12 cellular contexts compared by ENCODE assay signal in genomic region chr5:147803151-147803550, GRCh38. TPM values are rescaled to one million over a fixed set of nuclear protein-coding genes. Genes with fewer than 3 reads are reported as not detected.
DNase-seq lines count a peak whose midpoint lies in the region; ATAC-seq and TF ChIP-seq lines count a peak whose summit lies in the region.
"Not testable (repeated sequence)": the region's sequence is repeated elsewhere in the genome, so short reads cannot be mapped to it uniquely, and the experiment has no call there.
"Had no signal": no experiment of that assay in that cellular context is flagged by ENCODE, and none has a peak within 500 bp of the region (broad histone marks: within the 10 kb centered on the region; RNA-seq: fewer than 3 reads in every experiment).

No MANE protein-coding gene starts in this region.

- DNase-seq in Kasumi-1 (lab: John Stamatoyannopoulos, UW) (peak; percentile 3 to 10), MV-4-11 (lab: John Stamatoyannopoulos, UW) (peak; percentile 59), SK-N-DZ (ENCODE audit: low spot score) (peak; percentile 55)
- DNase-seq in natural killer cell; type B pancreatic cell (ENCODE audit: extremely low spot score, unreplicated experiment): not testable (repeated sequence)

- H3K27ac Mint-ChIP-seq in dendritic cell treated with granulocyte-macrophage colony-stimulating factor and Interleukin-4, amounts not matched to agents 40 ng/mL and 50 ng/mL, for 4 days: peak overlapping the region; percentile 31
- H3K27ac Mint-ChIP-seq in natural killer cell: peak overlapping the region; percentile 59 to 90
- H3K27ac Mint-ChIP-seq in type B pancreatic cell: peak overlapping the region; percentile 2

- not testable (repeated sequence) for H3K4me3 Mint-ChIP-seq in dendritic cell treated with granulocyte-macrophage colony-stimulating factor and Interleukin-4, amounts not matched to agents 40 ng/mL and 50 ng/mL, for 4 days; natural killer cell; type B pancreatic cell

- peaks cover 32 to 73% (median 47%) of the 10 kb centered on the region in 10 experiments for H3K4me1 ChIP-seq in BLaER1 treated with 17β-estradiol and CSF1 and Interleukin-3, amounts not matched to agents 10 nM and 100 nM

- H3K4me2 ChIP-seq in BLaER1 treated with 17β-estradiol and CSF1 and Interleukin-3, amounts not matched to agents 10 nM and 100 nM: peak overlapping the region; percentile 25 to 79 (median 64); a peak in 21 of 22 replicates

- H3K4me3 ChIP-seq in BLaER1 treated with 17β-estradiol and CSF1 and Interleukin-3, amounts not matched to agents 10 nM and 100 nM: peak overlapping the region in 2 of 10 experiments; percentile 5 to 12; a peak in 1 of 20 replicates

- intact Hi-C loops in dendritic cell treated with granulocyte-macrophage colony-stimulating factor and Interleukin-4, amounts not matched to agents 40 ng/mL and 50 ng/mL, for 4 days (cut with micrococcal nuclease): not testable (repeated sequence)
- intact Hi-C loops in natural killer cell (cut with micrococcal nuclease): loop anchor here (10.0 kb wide), 1 partner anchor 1042 kb away; no protein-coding TSS in a partner anchor

- not testable (repeated sequence) for H3K27me3 ChIP-seq in BLaER1 treated with 17β-estradiol and CSF1 and Interleukin-3, amounts not matched to agents 10 nM and 100 nM

- peaks cover 5 to 63% (median 53%) of the 10 kb centered on the region in 11 experiments; a peak in 19 of 22 replicates for H3K9me3 ChIP-seq in BLaER1 treated with 17β-estradiol and CSF1 and Interleukin-3, amounts not matched to agents 10 nM and 100 nM (replicated peaks in 1 of 11)

- peaks cover 28% of the 10 kb centered on the region for H3K4me1 Mint-ChIP-seq in dendritic cell treated with granulocyte-macrophage colony-stimulating factor and Interleukin-4, amounts not matched to agents 40 ng/mL and 50 ng/mL, for 4 days (ENCODE audit: low read depth)
- peaks cover 22 to 33% of the 10 kb centered on the region in 2 donors for H3K4me1 Mint-ChIP-seq in natural killer cell
- H3K4me1 Mint-ChIP-seq in type B pancreatic cell (ENCODE audit: unreplicated experiment): not testable (repeated sequence)

- not testable (repeated sequence) for TF ChIP-seq CTCF in natural killer cell (IDR thresholded peaks at IDR 0.05); type B pancreatic cell (conservative IDR thresholded peaks at IDR 0.05)

- not testable (repeated sequence) for ATAC-seq in natural killer cell

- H3K36me3 Mint-ChIP-seq in dendritic cell treated with granulocyte-macrophage colony-stimulating factor and Interleukin-4, amounts not matched to agents 40 ng/mL and 50 ng/mL, for 4 days (ENCODE audit: low read depth); natural killer cell; type B pancreatic cell: not testable (repeated sequence)

- H3K36me3 ChIP-seq in BLaER1 treated with 17β-estradiol and CSF1 and Interleukin-3, amounts not matched to agents 10 nM and 100 nM: not testable (repeated sequence)

- H3K27me3 Mint-ChIP-seq in dendritic cell treated with granulocyte-macrophage colony-stimulating factor and Interleukin-4, amounts not matched to agents 40 ng/mL and 50 ng/mL, for 4 days; natural killer cell (ENCODE audit: low read depth in 2 of 2); type B pancreatic cell: not testable (repeated sequence)

- not testable (repeated sequence) for H4K20me1 ChIP-seq in BLaER1 treated with 17β-estradiol and CSF1 and Interleukin-3, amounts not matched to agents 10 nM and 100 nM

- H3K27ac ChIP-seq in BLaER1 treated with 17β-estradiol and CSF1 and Interleukin-3, amounts not matched to agents 10 nM and 100 nM: peak overlapping the region; percentile 82 to 94 (median 91)

- H3K9ac ChIP-seq in BLaER1 treated with 17β-estradiol and CSF1 and Interleukin-3, amounts not matched to agents 10 nM and 100 nM: peak overlapping the region in 4 of 11 experiments; percentile 72 to 83 (median 75); a peak in 7 of 22 replicates

- not testable (repeated sequence) for H3K9me3 Mint-ChIP-seq in dendritic cell treated with granulocyte-macrophage colony-stimulating factor and Interleukin-4, amounts not matched to agents 40 ng/mL and 50 ng/mL, for 4 days; natural killer cell; type B pancreatic cell

RNA-seq across cellular contexts. Expression of gene JAKMIP2, which starts 20.6 kb away (rescaled TPM):
- polyA plus RNA-seq in SK-N-DZ (2014; cell fraction: cytosol; rRNA removed): 13.7 and 15.7 TPM in 2 replicates
- 12.5 and 13.2 TPM in 2 replicates for polyA plus RNA-seq in SK-N-DZ (2014; cell fraction: nucleus; rRNA removed)
- total RNA-seq in natural killer cell: 10 to 100 TPM; 12.2 to 16.1 (median 14.9) TPM
- total RNA-seq in type B pancreatic cell (ENCODE audit: low replicate concordance): 2.7 and 13.8 TPM in 2 replicates
- total RNA-seq: GM23248 had no signal

RNA-seq across cellular contexts. Expression of gene SPINK1, which starts 28.3 kb away (rescaled TPM):
- polyA plus RNA-seq in SK-N-DZ (2014; cell fraction: cytosol; rRNA removed): not detected in 2 replicates
- not detected in 2 replicates for polyA plus RNA-seq in SK-N-DZ (2014; cell fraction: nucleus; rRNA removed)
- total RNA-seq in natural killer cell: not detected
- total RNA-seq in type B pancreatic cell (ENCODE audit: low replicate concordance): 613 and 930 TPM in 2 replicates
- total RNA-seq: A673; CD4-positive, alpha-beta T cell; CD8-positive, alpha-beta memory T cell; GM23248 had no signal
- polyA plus RNA-seq: CD8-positive, alpha-beta memory T cell; GM12878; GM23248 had no signal

Comparison
In these comparisons a context has a peak if more than half of its experiments do, and no peak if none do; other contexts are left out.
1. H3K27ac Mint-ChIP-seq: peak in every context shown above with its lines; median percentile 74 in natural killer cell; 31 in dendritic cell treated with granulocyte-macrophage colony-stimulating factor and Interleukin-4, amounts not matched to agents 40 ng/mL and 50 ng/mL, for 4 days; 2 in type B pancreatic cell.
2. RNA of gene SPINK1, which starts 28.3 kb away (total RNA-seq): 613 to 930 TPM in type B pancreatic cell; not detected in natural killer cell; every median in the first group is over 100 times any median in the second.